ENCODE assay signal across 24 cellular contexts in the genomic region with DNA sequence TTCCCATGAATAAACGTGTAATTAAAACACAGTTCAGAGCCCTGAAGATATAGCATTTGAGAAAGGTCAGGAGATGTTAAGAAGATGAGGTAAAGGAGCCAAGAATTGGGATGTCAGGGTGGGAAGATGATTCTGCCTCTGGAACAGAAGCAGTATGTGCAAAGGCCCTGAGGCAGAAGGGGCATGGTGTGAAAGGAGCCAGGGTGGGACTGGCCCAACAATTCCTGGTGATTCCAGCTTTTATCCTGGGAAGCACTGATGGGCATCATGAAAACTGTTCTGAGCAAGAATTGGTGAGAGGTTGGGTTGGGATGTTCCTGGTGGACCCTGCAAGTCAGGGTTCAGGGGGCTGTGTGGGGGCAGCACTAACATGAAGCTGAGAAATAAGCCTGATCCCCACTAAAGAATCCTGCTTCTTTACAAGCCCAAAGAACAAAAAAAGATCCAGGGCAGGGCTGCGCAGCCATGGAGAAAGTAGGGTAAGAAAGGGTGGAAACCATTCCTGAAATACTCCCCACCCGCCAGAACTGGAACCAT. TPM values are rescaled to one million over a fixed set of nuclear protein-coding genes. Genes with fewer than 3 reads are reported as not detected.
"Had no signal": no experiment of that assay in that cellular context is flagged by ENCODE, and none has a peak within 500 bp of the region (broad histone marks: within the 10 kb centered on the region; RNA-seq: fewer than 3 reads in every experiment).

No MANE protein-coding gene starts in this region.

- H3K9me3 ChIP-seq: Peyer's patch, SJSA1 had no signal

- ATAC-seq: activated CD4-positive, CD25-positive, alpha-beta regulatory T cell treated with anti-CD3 and anti-CD28 coated beads, Interleukin-2, amount 50 U/mL, for 24 hours; activated CD8-positive, alpha-beta T cell treated with anti-CD3 and anti-CD28 coated beads for 36 hours; SK-N-SH treated with all-trans-retinoic acid at 6 μM for 48 hours had no signal

- H3K9ac ChIP-seq: KMS-11 had no signal

- DNase-seq: activated CD4-positive, alpha-beta T cell treated with anti-CD3 and anti-CD28 coated beads for 4 hours; activated CD8-positive, alpha-beta T cell treated with anti-CD3 and anti-CD28 coated beads for 36 hours; activated effector memory CD4-positive, alpha-beta T cell treated with Interleukin-2 at 50 U/mL for 16 hours; activated naive CD4-positive, alpha-beta T cell treated with anti-CD3 and anti-CD28 coated beads for 36 hours; activated T-cell treated with anti-CD3 and anti-CD28 coated beads, Interleukin-2, amount 50 U/mL, for 24 hours; MV-4-11; NCI-H1092 treated with DMSO at 0.1 percent for 48 hours; NCI-H1417 treated with DMSO at 0.1 percent for 48 hours; NCI-H1694; NCI-H2029; NCI-H345; NCI-H510A treated with DMSO at 0.1 percent for 48 hours; Peyer's patch; Right ventricle myocardium superior; SW 1271 had no signal

- H3K4me1 ChIP-seq: SJSA1 had no signal

- H3K27ac ChIP-seq: KMS-11, Peyer's patch, RWPE1, SJSA1 had no signal

- H3K36me3 ChIP-seq: Peyer's patch, SJSA1 had no signal

- H3K4me3 ChIP-seq: Peyer's patch, SJSA1 had no signal

RNA-seq across cellular contexts. Expression of gene FXYD6, which starts 2.5 kb away (rescaled TPM):
- total RNA-seq: activated CD8-positive, alpha-beta T cell treated with anti-CD3 and anti-CD28 coated beads for 36 hours; activated naive CD4-positive, alpha-beta T cell treated with anti-CD3 and anti-CD28 coated beads for 36 hours; activated T-helper 1 cell treated with anti-CD3 and anti-CD28 coated beads, Interleukin-12 subunit alpha, Interleukin-12 subunit beta, Interleukin-2, Interleukin-4 antibody, amounts not matched to agents 30 ng/mL and 10 ng/mL and 1 ng/mL, durations not matched to agents 14 hours and 24 hours and 36 hours; MCF 10A; T-helper 1 cell treated with Interleukin-12 subunit alpha and Interleukin-12 subunit beta and Interleukin-4 antibody, amounts not matched to agents 30 ng/mL and 1 ng/mL, for 36 hours had no signal

RNA-seq across cellular contexts. Expression of gene TMPRSS13, which starts 50.2 kb away (rescaled TPM):
- total RNA-seq: cardiac septum, MCF 10A, Peyer's patch, Right ventricle myocardium superior, SJSA1 had no signal

RNA-seq across cellular contexts. Expression of gene FXYD2, which starts 54.5 kb away (rescaled TPM):
- total RNA-seq: MCF 10A, SJSA1 had no signal
